Comparison of ENCODE assay signal across 15 cellular contexts in the genomic region with DNA sequence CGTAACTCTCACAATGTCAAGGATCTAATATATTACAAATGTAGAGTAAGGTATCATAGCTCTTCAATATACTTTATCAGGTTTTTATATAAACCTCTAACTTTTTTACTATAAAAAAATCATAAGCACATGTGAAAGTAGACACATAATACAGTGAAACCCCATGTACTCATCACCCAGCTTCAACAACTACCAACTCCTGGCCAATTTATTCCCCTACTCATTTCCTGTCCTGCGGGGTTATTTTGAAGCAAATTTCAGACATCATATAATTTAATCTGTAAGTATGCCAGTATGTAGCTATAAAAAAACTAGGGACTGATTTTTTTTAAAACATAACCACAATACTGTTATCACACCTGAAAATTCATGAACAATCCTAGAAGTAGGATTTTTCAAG.
"Had no signal": no experiment of that assay in that cellular context is flagged by ENCODE, and none has a peak within 500 bp of the region (broad histone marks: within the 10 kb centered on the region; RNA-seq: fewer than 3 reads in every experiment).

No MANE protein-coding gene starts in this region.

- H3K27me3 Mint-ChIP-seq: activated naive CD8-positive, alpha-beta T cell; natural killer cell treated with Interleukin-12 subunit alpha and Interleukin-12 subunit beta and Interleukin-15 and Interleukin-18, amount 100 ng/mL, for 72 hours; stimulated activated memory B cell treated with anti-CD40 and anti-IgM and Interleukin-4, amounts not matched to agents 10 μg/mL and 1 μg/mL and 100 μg/mL, for 72 hours; type B pancreatic cell had no signal

- ATAC-seq: esophagus mucosa; left colon; natural killer cell treated with Interleukin-12 subunit alpha and Interleukin-12 subunit beta and Interleukin-15 and Interleukin-18, amount 100 ng/mL, for 72 hours; psoas muscle; right lobe of liver; stimulated activated memory B cell treated with anti-CD40 and anti-IgM and Interleukin-4, amounts not matched to agents 10 μg/mL and 1 μg/mL and 100 μg/mL, for 72 hours had no signal

- DNase-seq: anterior cingulate cortex, dorsolateral prefrontal cortex, left colon, mammary epithelial cell, occipital lobe, psoas muscle, right lobe of liver, SJCRH30, SW 1271 had no signal

- H3K4me3 Mint-ChIP-seq: activated naive CD8-positive, alpha-beta T cell; natural killer cell treated with Interleukin-12 subunit alpha and Interleukin-12 subunit beta and Interleukin-15 and Interleukin-18, amount 100 ng/mL, for 72 hours; stimulated activated memory B cell treated with anti-CD40 and anti-IgM and Interleukin-4, amounts not matched to agents 10 μg/mL and 1 μg/mL and 100 μg/mL, for 72 hours; T-helper 2 cell treated with Interferon-gamma antibody and Interleukin-4, amounts not matched to agents 5 μg/mL and 100 μg/mL, for 36 hours; type B pancreatic cell had no signal

- H3K36me3 Mint-ChIP-seq: natural killer cell treated with Interleukin-12 subunit alpha and Interleukin-12 subunit beta and Interleukin-15 and Interleukin-18, amount 100 ng/mL, for 72 hours had no signal

- H3K27ac Mint-ChIP-seq: natural killer cell treated with Interleukin-12 subunit alpha and Interleukin-12 subunit beta and Interleukin-15 and Interleukin-18, amount 100 ng/mL, for 72 hours; stimulated activated memory B cell treated with anti-CD40 and anti-IgM and Interleukin-4, amounts not matched to agents 10 μg/mL and 1 μg/mL and 100 μg/mL, for 72 hours; type B pancreatic cell had no signal

- H3K9me3 Mint-ChIP-seq: natural killer cell treated with Interleukin-12 subunit alpha and Interleukin-12 subunit beta and Interleukin-15 and Interleukin-18, amount 100 ng/mL, for 72 hours; stimulated activated memory B cell treated with anti-CD40 and anti-IgM and Interleukin-4, amounts not matched to agents 10 μg/mL and 1 μg/mL and 100 μg/mL, for 72 hours; type B pancreatic cell had no signal
